ENCODE assay signal across 9 cellular contexts in the genomic region with DNA sequence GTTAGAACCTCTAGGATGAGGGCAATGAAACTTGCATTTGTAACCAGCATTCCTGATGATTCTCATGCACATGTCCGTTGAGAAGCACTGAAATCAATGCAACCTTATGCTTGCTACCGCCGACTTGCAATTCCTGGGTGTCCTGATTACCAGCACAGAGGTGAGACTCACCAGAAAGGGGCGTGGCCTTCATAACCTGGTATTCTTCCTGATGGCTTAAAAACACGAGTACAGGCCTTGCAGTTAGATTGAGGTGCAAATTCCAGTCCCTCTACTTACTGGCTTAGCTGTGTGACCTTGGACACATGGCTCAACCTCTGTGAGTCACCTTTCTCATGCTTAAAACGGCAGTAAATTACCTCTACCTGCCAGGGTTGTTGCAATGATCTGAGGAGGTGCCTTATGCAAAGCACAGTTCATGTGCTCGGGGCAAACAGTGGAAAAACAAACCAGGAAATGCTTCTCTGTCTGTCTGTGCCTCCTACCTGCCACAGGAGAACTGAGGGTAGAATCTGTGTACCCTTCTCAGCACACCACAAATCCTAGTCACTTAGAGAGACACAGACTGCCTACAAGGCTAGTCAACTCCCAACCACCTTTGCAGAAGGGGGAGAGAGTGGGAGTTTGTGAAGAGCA. TPM values are rescaled to one million over a fixed set of nuclear protein-coding genes. Genes with fewer than 3 reads are reported as not detected.
A peak's percentile ranks its signal among the peaks of the same experiment; 100 is the strongest.
DNase-seq lines count a peak whose midpoint lies in the region; ATAC-seq and TF ChIP-seq lines count a peak whose summit lies in the region.
"Had no signal": no experiment of that assay in that cellular context is flagged by ENCODE, and none has a peak within 500 bp of the region (broad histone marks: within the 10 kb centered on the region; RNA-seq: fewer than 3 reads in every experiment).

No MANE protein-coding gene starts in this region.

- H3K27ac ChIP-seq in A673 (ENCODE audit: low read depth, low read length, poor library complexity, severe bottlenecking) (peak overlapping the region; percentile 4), HUES64 (ENCODE audit: low read depth, low read length) (peak overlapping the region; percentile 27), mesenchymal stem cell (ENCODE audit: low read length, poor library complexity, severe bottlenecking) (no peak overlapping the region)

- H3K27me3 ChIP-seq in A673 (replicated peaks; ENCODE audit: insufficient read depth, low read depth, low read length, poor library complexity) (no peaks in the 10 kb centered on the region), HUES64 (ENCODE audit: insufficient read depth, low read length) (no peaks in the 10 kb centered on the region), mesenchymal stem cell (ENCODE audit: control insufficient read depth in 1 of 2, insufficient read depth in 1 of 2, low read length in 2 of 2) (no peaks in the 10 kb centered on the region)

- H3K4ac ChIP-seq in mesenchymal stem cell (ENCODE audit: low read depth in 1 of 2, low read length in 2 of 2): peak overlapping the region; percentile 7 to 15

- peak overlapping the region; percentile 1 to 29 for H2BK12ac ChIP-seq in mesenchymal stem cell (ENCODE audit: low read length in 2 of 2)

- H2AFZ ChIP-seq in mesenchymal stem cell (ENCODE audit: low read depth, low read length): no peak overlapping the region

- H3K14ac ChIP-seq in mesenchymal stem cell (ENCODE audit: low read length in 2 of 2): peak overlapping the region in 1 of 2 experiments; percentile 15

- CTCF ChIA-PET in A673 (lab: Charles Lee): no interaction called here

- no peaks in the 10 kb centered on the region for H3K9me3 ChIP-seq in A673 (ENCODE audit: low read depth, low read length, poor library complexity, severe bottlenecking)
- no peaks in the 10 kb centered on the region for H3K9me3 ChIP-seq in HUES64 (ENCODE audit: insufficient read depth, low read depth, low read length)
- no peaks in the 10 kb centered on the region for H3K9me3 ChIP-seq in mesenchymal stem cell (ENCODE audit: control insufficient read depth, low read length)

- POLR2A ChIA-PET in A673 (lab: Charles Lee; ENCODE audit: low non-redundant PET): no interaction called here

- no peak overlapping the region for H2BK5ac ChIP-seq in mesenchymal stem cell (ENCODE audit: low read depth, low read length, poor library complexity, severe bottlenecking)

- H3K23ac ChIP-seq in mesenchymal stem cell (ENCODE audit: low read length in 2 of 2): no peak overlapping the region

- H3K79me1 ChIP-seq in mesenchymal stem cell (replicated peaks; ENCODE audit: low read length, poor library complexity, severe bottlenecking): peaks cover 14% of the 10 kb centered on the region

- no peak overlapping the region for H2AK5ac ChIP-seq in mesenchymal stem cell (ENCODE audit: low read length, severe bottlenecking)

- no TSS peak for BruUV-seq in A673 (replicated peaks; lab: Mats Ljungman, UMichigan)

- H3K4me1 ChIP-seq in A673 (ENCODE audit: insufficient read depth, low read length, poor library complexity, severe bottlenecking) (peaks cover 44% of the 10 kb centered on the region), HUES64 (ENCODE audit: insufficient read depth, low read length) (peaks cover 65% of the 10 kb centered on the region), mesenchymal stem cell (ENCODE audit: control insufficient read depth, insufficient read depth, low read depth, low read length) (peaks cover 50% of the 10 kb centered on the region)

- peak overlapping the region; percentile 20; the same call in 1 of the 2 replicates for H3K9ac ChIP-seq in HUES64 (ENCODE audit: low read depth, low read length)
- H3K9ac ChIP-seq in mesenchymal stem cell (ENCODE audit: low read length): no peak overlapping the region

- intact Hi-C loops in A673 (cut with micrococcal nuclease; ENCODE audit: unreplicated experiment): no loop called here

- H4K8ac ChIP-seq in mesenchymal stem cell (ENCODE audit: low read length): peak overlapping the region; percentile 59

- H2BK15ac ChIP-seq in mesenchymal stem cell (ENCODE audit: low read depth, poor library complexity, severe bottlenecking): no peak overlapping the region

- H2BK120ac ChIP-seq in mesenchymal stem cell (ENCODE audit: low read depth, low read length): no peak overlapping the region

- no peak for DNase-seq in A673 (ENCODE audit: low spot score)
- peak; percentile 74 for DNase-seq in amniotic epithelial cell (ENCODE audit: low read depth)
- no peak for DNase-seq in mesenchymal stem cell
- no peak for DNase-seq in occipital lobe (lab: John Stamatoyannopoulos, UW)
- no peak for DNase-seq in activated effector memory CD4-positive, alpha-beta T cell treated with anti-CD3 and anti-CD28 coated beads, Interleukin-2, amount 50 U/mL, for 16 hours
- DNase-seq: NCI-H1092 had no signal

- TF ChIP-seq CTCF in A673 (conservative IDR thresholded peaks at IDR 0.05; ENCODE audit: low read depth, low read length): no peak

- 40% methylated on average over 7 of the region's 7 CpGs for WGBS in HUES64
- 57% methylated on average over 7 of the region's 7 CpGs for WGBS in mesenchymal stem cell

- H3K18ac ChIP-seq in mesenchymal stem cell (ENCODE audit: low read depth in 1 of 2, low read length in 2 of 2): peak overlapping the region in 1 of 2 experiments; percentile 7

- no peak overlapping the region for H3K4me3 ChIP-seq in A673 (ENCODE audit: low read depth, low read length, poor library complexity, severe bottlenecking)
- no peak overlapping the region for H3K4me3 ChIP-seq in HUES64 (ENCODE audit: low read length)
- no peak overlapping the region for H3K4me3 ChIP-seq in mesenchymal stem cell (ENCODE audit: insufficient read depth in 1 of 2, low read depth in 1 of 2, low read length in 2 of 2)

- no peaks in the 10 kb centered on the region for H3K36me3 ChIP-seq in A673 (ENCODE audit: insufficient read depth, low read length, poor library complexity, severe bottlenecking)
- no peaks in the 10 kb centered on the region for H3K36me3 ChIP-seq in HUES64 (ENCODE audit: insufficient read depth, low read length)
- H3K36me3 ChIP-seq in mesenchymal stem cell (ENCODE audit: control insufficient read depth in 1 of 2, insufficient read depth in 2 of 2, low read depth in 1 of 2, low read length in 2 of 2): peaks cover 0 to 6% of the 10 kb centered on the region in 2 experiments

- H3K4me2 ChIP-seq in mesenchymal stem cell (ENCODE audit: low read length, poor library complexity, severe bottlenecking): no peak overlapping the region

- no peak for ATAC-seq in HG02763 (IDR thresholded peaks at IDR 0.05; ENCODE audit: unreplicated experiment)
- ATAC-seq in HG02981 (IDR thresholded peaks at IDR 0.05; ENCODE audit: unreplicated experiment): no peak

- peak overlapping the region; percentile 58 for H4K91ac ChIP-seq in mesenchymal stem cell (ENCODE audit: low read length)

RNA-seq across cellular contexts. Expression of a gene that starts 39.1 kb away (rescaled TPM):
- 31.5 and 37.7 TPM in 2 replicates for total RNA-seq in A673 (2021)
- polyA plus RNA-seq in HUES64 (2013, experiment 1 of 2): 29.4 TPM
- polyA plus RNA-seq in HUES64 (2013, experiment 2 of 2): 36.1 TPM
- polyA plus RNA-seq in mesenchymal stem cell (2013, experiment 1 of 2): 229 TPM
- 222 TPM for polyA plus RNA-seq in mesenchymal stem cell (2013, experiment 2 of 2)
- 9.5 TPM for total RNA-seq in occipital lobe
